ENCODE assay signal across 8 cellular contexts in genomic region chr11:64356498-64357411, GRCh38. TPM values are rescaled to one million over a fixed set of nuclear protein-coding genes. Genes with fewer than 3 reads are reported as not detected.
A peak's percentile ranks its signal among the peaks of the same experiment; 100 is the strongest.
DNase-seq lines count a peak whose midpoint lies in the region; TF ChIP-seq lines count a peak whose summit lies in the region.

No MANE protein-coding gene starts in this region.

- peak; percentile 72 for DNase-seq in activated CD4-positive, alpha-beta T cell treated with anti-CD3 and anti-CD28 coated beads for 48 hours
- no peak for DNase-seq in activated CD4-positive, alpha-beta T cell treated with anti-CD3 and anti-CD28 coated beads for 4 hours
- DNase-seq in T-helper 2 cell treated with Interferon-gamma antibody and Interleukin-4, amounts not matched to agents 5 μg/mL and 100 μg/mL, for 36 hours (ENCODE audit: low spot score) = no peak
- DNase-seq in fibroblast of mammary gland (ENCODE audit: low read depth) (peak; percentile 47), type B pancreatic cell (ENCODE audit: extremely low spot score, unreplicated experiment) (no peak), dorsolateral prefrontal cortex (no peak), T-helper 9 cell (no peak)

- peak; percentile 65 for TF ChIP-seq RAD21 in Ishikawa (IDR thresholded peaks at IDR 0.05; ENCODE audit: low read depth)

- H3K27me3 ChIP-seq in dorsolateral prefrontal cortex = no peaks in the 10 kb centered on the region

- H3K27ac Mint-ChIP-seq in T-helper 2 cell treated with Interferon-gamma antibody and Interleukin-4, amounts not matched to agents 5 μg/mL and 100 μg/mL, for 36 hours = peak overlapping the region; percentile 41
- H3K27ac Mint-ChIP-seq in type B pancreatic cell = peak overlapping the region; percentile 78

- peaks cover 17% of the 10 kb centered on the region for H3K36me3 Mint-ChIP-seq in T-helper 2 cell treated with Interferon-gamma antibody and Interleukin-4, amounts not matched to agents 5 μg/mL and 100 μg/mL, for 36 hours (ENCODE audit: low read depth)
- H3K36me3 Mint-ChIP-seq in type B pancreatic cell = no peaks in the 10 kb centered on the region

- TF ChIP-seq EP300 in Ishikawa (IDR thresholded peaks at IDR 0.05; ENCODE audit: borderline replicate concordance) = no peak

- intact Hi-C loops in dorsolateral prefrontal cortex (cut with DNase I) = loop anchor here (5.0 kb wide), 2 partner anchors 39 to 296 kb away; partner anchors contain the start of genes PRDX5 (in 1 of the 2) and TRMT112 (in 1 of the 2)

- no peaks in the 10 kb centered on the region for H3K9me3 Mint-ChIP-seq in T-helper 2 cell treated with Interferon-gamma antibody and Interleukin-4, amounts not matched to agents 5 μg/mL and 100 μg/mL, for 36 hours
- H3K9me3 Mint-ChIP-seq in type B pancreatic cell = no peaks in the 10 kb centered on the region

- peak overlapping the region; percentile 53 for H3K4me3 Mint-ChIP-seq in T-helper 2 cell treated with Interferon-gamma antibody and Interleukin-4, amounts not matched to agents 5 μg/mL and 100 μg/mL, for 36 hours
- peak overlapping the region; percentile 74 for H3K4me3 Mint-ChIP-seq in type B pancreatic cell

- H3K27ac ChIP-seq in dorsolateral prefrontal cortex = peak overlapping the region in 8 of 59 donors; percentile 14 to 98 (median 93)

- TF ChIP-seq CTCF in fibroblast of mammary gland (conservative IDR thresholded peaks at IDR 0.05; ENCODE audit: control insufficient read depth, insufficient read depth, low read depth, low read length) (peak; percentile 36), type B pancreatic cell (conservative IDR thresholded peaks at IDR 0.05) (peak; percentile 61), dorsolateral prefrontal cortex (IDR thresholded peaks at IDR 0.05 in 54 of 56, conservative IDR thresholded peaks at IDR 0.05 in 2 of 56; ENCODE audit: low read depth in 1 of 56, partially characterized antibody in 56 of 56) (peak in 1 of 56 donors; percentile 11)

- H3K4me1 Mint-ChIP-seq in T-helper 2 cell treated with Interferon-gamma antibody and Interleukin-4, amounts not matched to agents 5 μg/mL and 100 μg/mL, for 36 hours (ENCODE audit: low read depth) = peaks cover 29% of the 10 kb centered on the region
- H3K4me1 Mint-ChIP-seq in type B pancreatic cell (ENCODE audit: unreplicated experiment) = peaks cover 16% of the 10 kb centered on the region

- H3K27me3 Mint-ChIP-seq in T-helper 2 cell treated with Interferon-gamma antibody and Interleukin-4, amounts not matched to agents 5 μg/mL and 100 μg/mL, for 36 hours (ENCODE audit: low read depth) = no peaks in the 10 kb centered on the region
- no peaks in the 10 kb centered on the region for H3K27me3 Mint-ChIP-seq in type B pancreatic cell

- no peak overlapping the region for H3K4me3 ChIP-seq in fibroblast of mammary gland (ENCODE audit: control insufficient read depth, low read depth, low read length)
- no peak overlapping the region for H3K4me3 ChIP-seq in dorsolateral prefrontal cortex

TF ChIP-seq in Ishikawa, 13 proteins besides CTCF, POLR2A, EP300 and RAD21:
- no peak for TF ChIP-seq REST (IDR thresholded peaks at IDR 0.05; ENCODE audit: low read depth)

RNA-seq across cellular contexts. Expression of gene RPS6KA4, which starts 2.2 kb away (rescaled TPM):
- total RNA-seq in type B pancreatic cell (ENCODE audit: low replicate concordance) (26.4 and 49.8 TPM in 2 replicates), dorsolateral prefrontal cortex (10 to 100 TPM; 22.6 to 49.3 (median 33.0) TPM)

RNA-seq across cellular contexts. Expression of gene CCDC88B, which starts 16.8 kb away (rescaled TPM):
- 2.8 and 3.1 TPM in 2 replicates for total RNA-seq in type B pancreatic cell (ENCODE audit: low replicate concordance)
- total RNA-seq in dorsolateral prefrontal cortex = 10 to 100 TPM in 97 of 120 experiments, 1 to 10 TPM in 23; 7.7 to 30.7 (median 13.8) TPM

RNA-seq across cellular contexts. Expression of gene PRDX5, which starts 38.8 kb away (rescaled TPM):
- total RNA-seq in type B pancreatic cell (ENCODE audit: low replicate concordance) (166 and 227 TPM in 2 replicates), dorsolateral prefrontal cortex (100 to 1,000 TPM; 101 to 340 (median 208) TPM)

RNA-seq across cellular contexts. Expression of gene TRMT112, which starts 39.4 kb away (rescaled TPM):
- total RNA-seq in type B pancreatic cell (ENCODE audit: low replicate concordance) (160 and 198 TPM in 2 replicates), dorsolateral prefrontal cortex (100 to 1,000 TPM in 110 of 120 experiments, 10 to 100 TPM in 10; 72.8 to 158 (median 122) TPM)

RNA-seq across cellular contexts. Expression of gene ESRRA, which starts 51.4 kb away (rescaled TPM):
- total RNA-seq in type B pancreatic cell (ENCODE audit: low replicate concordance) = 41.7 and 76.0 TPM in 2 replicates
- 10 to 100 TPM; 20.7 to 65.0 (median 36.4) TPM for total RNA-seq in dorsolateral prefrontal cortex

Comparison
In these comparisons a context has a peak if more than half of its experiments do, and no peak if none do; other contexts are left out.
1. DNase-seq: peak in activated CD4-positive, alpha-beta T cell treated with anti-CD3 and anti-CD28 coated beads for 48 hours (single experiment) and fibroblast of mammary gland (single experiment); none in activated CD4-positive, alpha-beta T cell treated with anti-CD3 and anti-CD28 coated beads for 4 hours (0 of 2), T-helper 2 cell treated with Interferon-gamma antibody and Interleukin-4, amounts not matched to agents 5 μg/mL and 100 μg/mL, for 36 hours (single experiment), type B pancreatic cell (single experiment), dorsolateral prefrontal cortex (0 of 10) and T-helper 9 cell (single experiment).